Comparison of ENCODE assay signal across 1 cellular context in genomic region chr3:58496206-58496605, GRCh38.
TF ChIP-seq lines count a peak whose summit lies in the region.

No MANE protein-coding gene starts in this region.

TF ChIP-seq in H1, 55 proteins besides CTCF, POLR2A, EP300 and RAD21:
- no peak for TF ChIP-seq TEAD4 (IDR thresholded peaks at IDR 0.05; ENCODE audit: low read depth, low read length)
- TF ChIP-seq POLR2AphosphoS5 (IDR thresholded peaks at IDR 0.05; ENCODE audit: low read depth, low read length): no peak
- no peak for TF ChIP-seq POU5F1 (IDR thresholded peaks at IDR 0.05; ENCODE audit: low read depth, low read length)
- TF ChIP-seq SIRT6 (IDR thresholded peaks at IDR 0.05; ENCODE audit: low read length): no peak
- no peak for TF ChIP-seq ATF3 (IDR thresholded peaks at IDR 0.05; ENCODE audit: insufficient read depth, low read depth, low read length)
- no peak for TF ChIP-seq GTF2F1 (IDR thresholded peaks at IDR 0.05; ENCODE audit: borderline replicate concordance, low read depth, low read length)
- TF ChIP-seq, protein P1, sequence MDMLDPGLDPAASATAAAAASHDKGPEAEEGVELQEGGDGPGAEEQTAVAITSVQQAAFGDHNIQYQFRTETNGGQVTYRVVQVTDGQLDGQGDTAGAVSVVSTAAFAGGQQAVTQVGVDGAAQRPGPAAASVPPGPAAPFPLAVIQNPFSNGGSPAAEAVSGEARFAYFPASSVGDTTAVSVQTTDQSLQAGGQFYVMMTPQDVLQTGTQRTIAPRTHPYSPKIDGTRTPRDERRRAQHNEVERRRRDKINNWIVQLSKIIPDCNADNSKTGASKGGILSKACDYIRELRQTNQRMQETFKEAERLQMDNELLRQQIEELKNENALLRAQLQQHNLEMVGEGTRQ (IDR thresholded peaks at IDR 0.05; ENCODE audit: low read length): no peak
- no peak for TF ChIP-seq EZH2 (IDR thresholded peaks at IDR 0.05; ENCODE audit: low read depth, low read length, severe bottlenecking)
- TF ChIP-seq GABPA (IDR thresholded peaks at IDR 0.05; ENCODE audit: borderline replicate concordance, insufficient read depth, low read length): no peak
- TF ChIP-seq HDAC6 (IDR thresholded peaks at IDR 0.05; ENCODE audit: low read depth, low read length): no peak
TF ChIP-seq in H1: peak in this region for 0.
